In the genomic region with DNA sequence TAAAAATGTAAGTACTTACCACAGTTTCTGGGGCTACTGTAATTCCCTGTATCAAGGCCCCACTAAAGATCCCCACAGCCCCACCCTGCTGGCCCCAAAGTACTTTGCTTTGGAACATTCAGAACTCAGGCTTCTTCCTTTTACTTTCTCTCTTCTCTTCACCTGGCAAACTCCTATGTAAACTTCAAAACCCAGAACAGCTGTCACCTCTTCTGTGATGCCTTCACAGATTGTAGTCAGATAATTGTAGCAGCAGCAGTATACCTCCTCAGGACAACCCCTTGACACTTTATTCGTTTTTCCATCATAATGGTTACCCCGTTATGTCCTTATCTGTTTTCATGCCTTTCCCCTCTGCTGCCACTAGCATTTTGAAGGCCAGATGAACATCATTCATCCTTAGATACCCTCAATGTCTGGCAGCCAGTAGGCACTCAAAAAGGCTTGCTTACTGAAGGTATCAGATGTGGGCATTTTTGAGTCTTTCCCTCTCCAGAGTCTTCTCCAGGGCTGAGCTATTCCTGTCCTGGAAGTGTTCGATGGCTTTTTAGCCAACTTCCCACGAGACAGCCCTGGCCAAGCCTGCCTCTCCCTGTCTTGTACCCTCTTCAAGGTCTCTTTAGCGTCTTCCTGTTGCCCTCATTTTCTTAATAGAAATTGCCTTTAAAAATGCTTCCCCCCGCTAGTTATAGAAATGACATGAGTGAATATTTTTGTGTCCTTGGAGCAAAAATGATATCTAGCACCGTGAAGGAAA, we compare ENCODE assay signal across 30 cellular contexts. TPM values are rescaled to one million over a fixed set of nuclear protein-coding genes. Genes with fewer than 3 reads are reported as not detected.
"Had no signal": no experiment of that assay in that cellular context is flagged by ENCODE, and none has a peak within 500 bp of the region (broad histone marks: within the 10 kb centered on the region; RNA-seq: fewer than 3 reads in every experiment).

No MANE protein-coding gene starts in this region.

- H3K4me3 Mint-ChIP-seq: activated B cell treated with CpG ODN at 0.5 μM for 24 hours; activated CD4-positive, alpha-beta memory T cell treated with anti-CD3 and anti-CD28 coated beads for 36 hours; activated CD4-positive, alpha-beta T cell treated with anti-CD3 and anti-CD28 coated beads, Interleukin-2, amount 10 ng/mL, durations not matched to agents 7 days and 5 days; activated naive CD8-positive, alpha-beta T cell treated with anti-CD3 and anti-CD28 coated beads, Interleukin-2, amount 10 ng/mL, durations not matched to agents 7 days and 5 days had no signal

- H3K4me3 ChIP-seq: breast epithelium, SJSA1 had no signal

- H3K9me3 ChIP-seq: breast epithelium, SJSA1 had no signal

- H3K27ac ChIP-seq: breast epithelium, SJSA1 had no signal

- H3K36me3 ChIP-seq: breast epithelium, SJSA1 had no signal

- H3K9me3 Mint-ChIP-seq: activated B cell treated with CpG ODN at 0.5 μM for 24 hours; activated CD4-positive, alpha-beta memory T cell treated with anti-CD3 and anti-CD28 coated beads for 36 hours; activated CD4-positive, alpha-beta T cell treated with anti-CD3 and anti-CD28 coated beads, Interleukin-2, amount 10 ng/mL, durations not matched to agents 7 days and 5 days; activated naive CD8-positive, alpha-beta T cell treated with anti-CD3 and anti-CD28 coated beads, Interleukin-2, amount 10 ng/mL, durations not matched to agents 7 days and 5 days; activated T-helper 2 cell treated with anti-CD3 and anti-CD28 coated beads, Interferon-gamma antibody, Interleukin-2, Interleukin-4, amounts not matched to agents 10 μg/mL and 5 μg/mL and 100 μg/mL, durations not matched to agents 14 hours and 24 hours and 36 hours; IgD-negative memory B cell had no signal

- H3K27me3 Mint-ChIP-seq: activated B cell treated with CpG ODN at 0.5 μM for 24 hours; activated CD4-positive, alpha-beta memory T cell treated with anti-CD3 and anti-CD28 coated beads for 36 hours; activated CD4-positive, alpha-beta T cell treated with anti-CD3 and anti-CD28 coated beads, Interleukin-2, amount 10 ng/mL, durations not matched to agents 7 days and 5 days; activated naive CD8-positive, alpha-beta T cell treated with anti-CD3 and anti-CD28 coated beads, Interleukin-2, amount 10 ng/mL, durations not matched to agents 7 days and 5 days; IgD-negative memory B cell had no signal

- DNase-seq: activated B cell treated with CpG ODN at 0.5 μM for 24 hours; activated CD4-positive, alpha-beta memory T cell treated with anti-CD3 and anti-CD28 coated beads for 36 hours; activated CD4-positive, alpha-beta T cell treated with anti-CD3 and anti-CD28 coated beads for 1 hour; activated CD4-positive, alpha-beta T cell treated with anti-CD3 and anti-CD28 coated beads, Interleukin-2, amount 10 ng/mL, durations not matched to agents 7 days and 5 days; activated gamma-delta T cell treated with Interleukin-2 at 50 U/mL for 16 hours; activated naive CD4-positive, alpha-beta T cell treated with anti-CD3 and anti-CD28 coated beads, Interleukin-2, amount 50 U/mL, for 16 hours; activated naive CD8-positive, alpha-beta T cell treated with anti-CD3 and anti-CD28 coated beads, Interleukin-2, amount 10 ng/mL, durations not matched to agents 7 days and 5 days; activated T-cell treated with anti-CD3 and anti-CD28 coated beads for 4 hours; activated T-cell treated with anti-CD3 and anti-CD28 coated beads, Interleukin-2, amount 50 U/mL, for 48 hours; aorta; central memory CD4-positive, alpha-beta T cell; KG1; NCI-H1048; NCI-H146; NCI-H187 treated with DMSO at 0.1 percent for 48 hours; NCI-H2171 treated with DMSO at 0.1 percent for 48 hours; NCI-H345; NCI-H510A; NCI-H526 treated with DMSO at 0.1 percent for 48 hours; RPMI8226; SHP77; T-helper 2 cell; T1000 had no signal

- H3K27ac Mint-ChIP-seq: activated B cell treated with CpG ODN at 0.5 μM for 24 hours; activated CD4-positive, alpha-beta memory T cell treated with anti-CD3 and anti-CD28 coated beads for 36 hours; activated CD4-positive, alpha-beta T cell treated with anti-CD3 and anti-CD28 coated beads, Interleukin-2, amount 10 ng/mL, durations not matched to agents 7 days and 5 days; activated naive CD8-positive, alpha-beta T cell treated with anti-CD3 and anti-CD28 coated beads, Interleukin-2, amount 10 ng/mL, durations not matched to agents 7 days and 5 days; activated T-helper 2 cell treated with anti-CD3 and anti-CD28 coated beads, Interferon-gamma antibody, Interleukin-2, Interleukin-4, amounts not matched to agents 10 μg/mL and 5 μg/mL and 100 μg/mL, durations not matched to agents 14 hours and 24 hours and 36 hours had no signal

- H3K4me1 ChIP-seq: breast epithelium, SJSA1 had no signal

- H3K27me3 ChIP-seq: breast epithelium, SJSA1 had no signal

RNA-seq across cellular contexts. Expression of a gene that starts 37.9 kb away (rescaled TPM):
- total RNA-seq: activated B cell treated with CpG ODN at 0.5 μM for 24 hours; activated CD4-positive, alpha-beta memory T cell treated with anti-CD3 and anti-CD28 coated beads for 36 hours; activated CD4-positive, alpha-beta T cell treated with anti-CD3 and anti-CD28 coated beads, Interleukin-2, amount 10 ng/mL, durations not matched to agents 7 days and 5 days; activated CD8-positive, alpha-beta memory T cell treated with anti-CD3 and anti-CD28 coated beads for 36 hours; activated T-helper 2 cell treated with anti-CD3 and anti-CD28 coated beads, Interferon-gamma antibody, Interleukin-2, Interleukin-4, amounts not matched to agents 10 μg/mL and 5 μg/mL and 100 μg/mL, durations not matched to agents 14 hours and 24 hours and 36 hours; LHCN-M2; OCI-LY7; SJSA1 had no signal

RNA-seq across cellular contexts. Expression of a gene that starts 56.4 kb away (rescaled TPM):
- total RNA-seq: activated CD4-positive, alpha-beta memory T cell treated with anti-CD3 and anti-CD28 coated beads for 36 hours; activated CD8-positive, alpha-beta memory T cell treated with anti-CD3 and anti-CD28 coated beads for 36 hours; OCI-LY7 had no signal
